In the genomic region with DNA sequence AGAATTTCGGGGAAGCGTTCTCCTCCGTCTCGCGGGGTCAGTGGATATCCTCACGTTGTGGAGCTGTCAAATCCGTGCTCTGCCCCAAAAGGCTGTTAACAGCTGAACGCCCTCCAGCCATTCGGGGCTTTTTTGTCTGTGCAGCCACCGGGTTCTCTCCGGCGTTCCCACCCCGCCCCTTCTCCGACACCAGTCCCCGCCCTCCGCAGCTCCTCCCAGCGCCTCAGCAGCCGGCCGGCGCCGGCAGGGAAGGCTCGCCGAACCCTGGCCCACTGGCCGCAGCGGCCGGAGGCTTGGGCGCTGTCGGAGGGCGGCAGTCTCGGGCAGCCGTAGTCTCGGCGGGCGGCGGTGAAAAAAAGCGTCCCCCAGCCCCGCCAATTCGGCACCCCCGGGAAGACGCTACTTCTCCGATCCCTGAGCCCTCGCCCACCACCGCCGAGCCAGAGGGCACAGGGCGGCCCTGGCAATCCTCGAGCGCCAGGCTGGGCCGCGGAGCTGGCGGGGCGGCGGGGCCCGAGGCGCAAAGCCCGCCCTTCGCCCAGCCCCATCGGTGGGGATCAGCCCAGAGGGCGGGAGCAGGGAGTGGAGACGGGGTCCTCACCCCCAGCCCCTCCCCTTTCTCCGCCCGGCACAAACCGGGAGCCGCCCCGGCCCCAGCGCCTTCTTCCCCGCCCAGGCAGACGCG, we compare ENCODE assay signal across 1 cellular context.
TF ChIP-seq lines count a peak whose summit lies in the region.

A gene (minus strand): TSS at position 496 of the 685 bp plus-strand sequence. CDS start 773 bp downstream, outside the sequence.

TF ChIP-seq in HepG2, 621 proteins besides CTCF, POLR2A, EP300 and RAD21 (continued from another document and continues in another):
- TF ChIP-seq, protein P1, sequence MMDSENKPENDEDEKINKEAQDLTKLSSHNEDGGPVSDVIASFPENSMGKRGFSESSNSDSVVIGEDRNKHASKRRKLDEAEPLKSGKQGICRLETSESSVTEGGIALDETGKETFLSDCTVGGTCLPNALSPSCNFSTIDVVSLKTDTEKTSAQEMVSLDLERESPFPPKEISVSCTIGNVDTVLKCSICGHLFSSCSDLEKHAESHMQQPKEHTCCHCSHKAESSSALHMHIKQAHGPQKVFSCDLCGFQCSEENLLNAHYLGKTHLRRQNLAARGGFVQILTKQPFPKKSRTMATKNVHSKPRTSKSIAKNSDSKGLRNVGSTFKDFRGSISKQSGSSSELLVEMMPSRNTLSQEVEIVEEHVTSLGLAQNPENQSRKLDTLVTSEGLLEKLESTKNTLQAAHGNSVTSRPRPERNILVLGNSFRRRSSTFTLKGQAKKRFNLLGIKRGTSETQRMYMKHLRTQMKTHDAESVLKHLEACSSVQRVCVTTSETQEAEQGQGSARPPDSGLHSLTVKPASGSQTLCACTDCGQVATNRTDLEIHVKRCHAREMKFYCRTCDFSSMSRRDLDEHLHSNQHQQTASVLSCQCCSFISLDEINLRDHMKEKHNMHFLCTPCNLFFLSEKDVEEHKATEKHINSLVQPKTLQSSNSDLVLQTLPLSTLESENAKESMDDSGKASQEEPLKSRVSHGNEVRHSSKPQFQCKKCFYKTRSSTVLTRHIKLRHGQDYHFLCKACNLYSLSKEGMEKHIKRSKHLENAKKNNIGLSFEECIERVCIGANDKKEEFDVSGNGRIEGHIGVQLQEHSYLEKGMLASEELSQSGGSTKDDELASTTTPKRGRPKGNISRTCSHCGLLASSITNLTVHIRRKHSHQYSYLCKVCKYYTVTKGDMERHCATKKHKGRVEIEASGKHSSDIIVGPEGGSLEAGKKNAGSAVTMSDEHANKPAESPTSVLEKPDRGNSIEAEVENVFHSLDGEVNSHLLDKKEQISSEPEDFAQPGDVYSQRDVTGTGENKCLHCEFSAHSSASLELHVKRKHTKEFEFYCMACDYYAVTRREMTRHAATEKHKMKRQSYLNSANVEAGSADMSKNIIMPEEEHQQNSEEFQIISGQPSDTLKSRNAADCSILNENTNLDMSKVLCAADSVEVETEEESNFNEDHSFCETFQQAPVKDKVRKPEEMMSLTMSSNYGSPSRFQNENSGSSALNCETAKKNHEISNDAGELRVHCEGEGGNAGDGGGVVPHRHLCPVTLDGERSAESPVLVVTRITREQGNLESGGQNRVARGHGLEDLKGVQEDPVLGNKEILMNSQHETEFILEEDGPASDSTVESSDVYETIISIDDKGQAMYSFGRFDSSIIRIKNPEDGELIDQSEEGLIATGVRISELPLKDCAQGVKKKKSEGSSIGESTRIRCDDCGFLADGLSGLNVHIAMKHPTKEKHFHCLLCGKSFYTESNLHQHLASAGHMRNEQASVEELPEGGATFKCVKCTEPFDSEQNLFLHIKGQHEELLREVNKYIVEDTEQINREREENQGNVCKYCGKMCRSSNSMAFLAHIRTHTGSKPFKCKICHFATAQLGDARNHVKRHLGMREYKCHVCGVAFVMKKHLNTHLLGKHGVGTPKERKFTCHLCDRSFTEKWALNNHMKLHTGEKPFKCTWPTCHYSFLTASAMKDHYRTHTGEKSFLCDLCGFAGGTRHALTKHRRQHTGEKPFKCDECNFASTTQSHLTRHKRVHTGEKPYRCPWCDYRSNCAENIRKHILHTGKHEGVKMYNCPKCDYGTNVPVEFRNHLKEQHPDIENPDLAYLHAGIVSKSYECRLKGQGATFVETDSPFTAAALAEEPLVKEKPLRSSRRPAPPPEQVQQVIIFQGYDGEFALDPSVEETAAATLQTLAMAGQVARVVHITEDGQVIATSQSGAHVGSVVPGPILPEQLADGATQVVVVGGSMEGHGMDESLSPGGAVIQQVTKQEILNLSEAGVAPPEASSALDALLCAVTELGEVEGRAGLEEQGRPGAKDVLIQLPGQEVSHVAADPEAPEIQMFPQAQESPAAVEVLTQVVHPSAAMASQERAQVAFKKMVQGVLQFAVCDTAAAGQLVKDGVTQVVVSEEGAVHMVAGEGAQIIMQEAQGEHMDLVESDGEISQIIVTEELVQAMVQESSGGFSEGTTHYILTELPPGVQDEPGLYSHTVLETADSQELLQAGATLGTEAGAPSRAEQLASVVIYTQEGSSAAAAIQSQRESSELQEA (CRISPR knock-in tag; IDR thresholded peaks at IDR 0.05; ENCODE audit: not compliant biosample characterization) = no peak
- TF ChIP-seq SALL2 (CRISPR knock-in tag; IDR thresholded peaks at IDR 0.05) = peak; percentile 60; the same call in 1 of the 2 replicates
- TF ChIP-seq, protein P2, sequence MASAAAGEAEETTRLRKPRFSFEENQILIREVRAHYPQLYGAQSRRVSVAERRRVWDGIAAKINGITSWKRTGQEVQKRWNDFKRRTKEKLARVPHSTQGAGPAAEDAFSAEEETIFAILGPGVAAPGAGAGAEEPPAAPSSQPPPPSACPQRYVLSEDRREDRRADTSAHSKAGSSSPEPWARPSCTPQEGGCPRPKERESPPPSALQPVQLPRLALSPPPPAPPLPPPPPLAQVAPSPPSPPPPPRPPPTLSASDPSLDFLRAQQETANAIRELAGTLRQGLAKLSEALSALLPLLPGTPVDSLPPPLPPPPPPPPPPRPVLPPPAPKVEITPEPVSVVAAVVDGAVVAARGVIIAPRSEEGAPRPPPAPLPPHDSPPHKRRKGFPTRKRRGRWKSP (CRISPR knock-in tag; IDR thresholded peaks at IDR 0.05) = no peak
- TF ChIP-seq TRIM24 (CRISPR knock-in tag; IDR thresholded peaks at IDR 0.05) = no peak
- TF ChIP-seq ZNF550 (CRISPR knock-in tag; IDR thresholded peaks at IDR 0.05; ENCODE audit: borderline replicate concordance) = no peak
- no peak for TF ChIP-seq FOXK1 (CRISPR knock-in tag; IDR thresholded peaks at IDR 0.05; ENCODE audit: borderline replicate concordance, low read depth)
- 0 out of 2 replicates have a peak, but pooled peaks have one; percentile 70 for TF ChIP-seq TGIF2 (CRISPR knock-in tag; IDR thresholded peaks at IDR 0.05)
- TF ChIP-seq ZNF496 (CRISPR knock-in tag; IDR thresholded peaks at IDR 0.05; ENCODE audit: insufficient replicate concordance) = no peak
- no peak for TF ChIP-seq SYNCRIP (IDR thresholded peaks at IDR 0.05; ENCODE audit: insufficient read depth, low read depth, low read length)
- TF ChIP-seq ZSCAN20 (CRISPR knock-in tag; IDR thresholded peaks at IDR 0.05; ENCODE audit: borderline replicate concordance) = peak; percentile 91; the same call in 1 of the 2 replicates
- no peak for TF ChIP-seq RARG (CRISPR knock-in tag; IDR thresholded peaks at IDR 0.05; ENCODE audit: low read depth)
- no peak for TF ChIP-seq MIER3 (CRISPR knock-in tag; IDR thresholded peaks at IDR 0.05; ENCODE audit: borderline replicate concordance)
- peak; percentile 52; the same call in 1 of the 2 replicates for TF ChIP-seq ZNF703 (CRISPR knock-in tag; IDR thresholded peaks at IDR 0.05; ENCODE audit: borderline replicate concordance)
- TF ChIP-seq GATA4 (IDR thresholded peaks at IDR 0.05; ENCODE audit: borderline replicate concordance, low read depth) = no peak
- no peak for TF ChIP-seq CENPX (CRISPR knock-in tag; IDR thresholded peaks at IDR 0.05)
- TF ChIP-seq ZNF33A (CRISPR knock-in tag; IDR thresholded peaks at IDR 0.05; ENCODE audit: borderline replicate concordance) = peak; percentile 61; the same call in 1 of the 2 replicates
- TF ChIP-seq ZNF441 (CRISPR knock-in tag; IDR thresholded peaks at IDR 0.05; ENCODE audit: borderline replicate concordance) = peak; percentile 49; the same call in 1 of the 2 replicates
- TF ChIP-seq, protein P3, sequence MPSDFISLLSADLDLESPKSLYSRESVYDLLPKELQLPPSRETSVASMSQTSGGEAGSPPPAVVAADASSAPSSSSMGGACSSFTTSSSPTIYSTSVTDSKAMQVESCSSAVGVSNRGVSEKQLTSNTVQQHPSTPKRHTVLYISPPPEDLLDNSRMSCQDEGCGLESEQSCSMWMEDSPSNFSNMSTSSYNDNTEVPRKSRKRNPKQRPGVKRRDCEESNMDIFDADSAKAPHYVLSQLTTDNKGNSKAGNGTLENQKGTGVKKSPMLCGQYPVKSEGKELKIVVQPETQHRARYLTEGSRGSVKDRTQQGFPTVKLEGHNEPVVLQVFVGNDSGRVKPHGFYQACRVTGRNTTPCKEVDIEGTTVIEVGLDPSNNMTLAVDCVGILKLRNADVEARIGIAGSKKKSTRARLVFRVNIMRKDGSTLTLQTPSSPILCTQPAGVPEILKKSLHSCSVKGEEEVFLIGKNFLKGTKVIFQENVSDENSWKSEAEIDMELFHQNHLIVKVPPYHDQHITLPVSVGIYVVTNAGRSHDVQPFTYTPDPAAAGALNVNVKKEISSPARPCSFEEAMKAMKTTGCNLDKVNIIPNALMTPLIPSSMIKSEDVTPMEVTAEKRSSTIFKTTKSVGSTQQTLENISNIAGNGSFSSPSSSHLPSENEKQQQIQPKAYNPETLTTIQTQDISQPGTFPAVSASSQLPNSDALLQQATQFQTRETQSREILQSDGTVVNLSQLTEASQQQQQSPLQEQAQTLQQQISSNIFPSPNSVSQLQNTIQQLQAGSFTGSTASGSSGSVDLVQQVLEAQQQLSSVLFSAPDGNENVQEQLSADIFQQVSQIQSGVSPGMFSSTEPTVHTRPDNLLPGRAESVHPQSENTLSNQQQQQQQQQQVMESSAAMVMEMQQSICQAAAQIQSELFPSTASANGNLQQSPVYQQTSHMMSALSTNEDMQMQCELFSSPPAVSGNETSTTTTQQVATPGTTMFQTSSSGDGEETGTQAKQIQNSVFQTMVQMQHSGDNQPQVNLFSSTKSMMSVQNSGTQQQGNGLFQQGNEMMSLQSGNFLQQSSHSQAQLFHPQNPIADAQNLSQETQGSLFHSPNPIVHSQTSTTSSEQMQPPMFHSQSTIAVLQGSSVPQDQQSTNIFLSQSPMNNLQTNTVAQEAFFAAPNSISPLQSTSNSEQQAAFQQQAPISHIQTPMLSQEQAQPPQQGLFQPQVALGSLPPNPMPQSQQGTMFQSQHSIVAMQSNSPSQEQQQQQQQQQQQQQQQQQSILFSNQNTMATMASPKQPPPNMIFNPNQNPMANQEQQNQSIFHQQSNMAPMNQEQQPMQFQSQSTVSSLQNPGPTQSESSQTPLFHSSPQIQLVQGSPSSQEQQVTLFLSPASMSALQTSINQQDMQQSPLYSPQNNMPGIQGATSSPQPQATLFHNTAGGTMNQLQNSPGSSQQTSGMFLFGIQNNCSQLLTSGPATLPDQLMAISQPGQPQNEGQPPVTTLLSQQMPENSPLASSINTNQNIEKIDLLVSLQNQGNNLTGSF (CRISPR knock-in tag; IDR thresholded peaks at IDR 0.05) = peak; percentile 37; the same call in 1 of the 2 replicates
- no peak for TF ChIP-seq HMGA1 (CRISPR knock-in tag; conservative IDR thresholded peaks at IDR 0.05)
- no peak; the same call in 1 of the 2 replicates for TF ChIP-seq YEATS4 (CRISPR knock-in tag; IDR thresholded peaks at IDR 0.05; ENCODE audit: borderline replicate concordance)
- no peak for TF ChIP-seq TBL1XR1 (IDR thresholded peaks at IDR 0.05; ENCODE audit: borderline replicate concordance, low read length, partially characterized antibody)
- TF ChIP-seq JUN (CRISPR knock-in tag; IDR thresholded peaks at IDR 0.05) = no peak
- peak; percentile 96 for TF ChIP-seq KDM5B (CRISPR knock-in tag; IDR thresholded peaks at IDR 0.05; ENCODE audit: borderline replicate concordance)
- TF ChIP-seq NR3C1 (CRISPR knock-in tag; IDR thresholded peaks at IDR 0.05) = no peak
- no peak for TF ChIP-seq TBX3 (IDR thresholded peaks at IDR 0.05; ENCODE audit: borderline replicate concordance)
- TF ChIP-seq TAF1 (CRISPR knock-in tag; IDR thresholded peaks at IDR 0.05) = peak; percentile 77
- TF ChIP-seq ZNF788 (CRISPR knock-in tag; IDR thresholded peaks at IDR 0.05; ENCODE audit: borderline replicate concordance) = peak; percentile 82; the same call in 1 of the 2 replicates
- no peak for TF ChIP-seq ZNF775 (CRISPR knock-in tag; IDR thresholded peaks at IDR 0.05; ENCODE audit: borderline replicate concordance)
- no peak for TF ChIP-seq RCOR2 (CRISPR knock-in tag; IDR thresholded peaks at IDR 0.05)
- TF ChIP-seq ZNF343 (CRISPR knock-in tag; IDR thresholded peaks at IDR 0.05) = no peak
- TF ChIP-seq, protein P4, sequence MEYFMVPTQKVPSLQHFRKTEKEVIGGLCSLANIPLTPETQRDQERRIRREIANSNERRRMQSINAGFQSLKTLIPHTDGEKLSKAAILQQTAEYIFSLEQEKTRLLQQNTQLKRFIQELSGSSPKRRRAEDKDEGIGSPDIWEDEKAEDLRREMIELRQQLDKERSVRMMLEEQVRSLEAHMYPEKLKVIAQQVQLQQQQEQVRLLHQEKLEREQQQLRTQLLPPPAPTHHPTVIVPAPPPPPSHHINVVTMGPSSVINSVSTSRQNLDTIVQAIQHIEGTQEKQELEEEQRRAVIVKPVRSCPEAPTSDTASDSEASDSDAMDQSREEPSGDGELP (IDR thresholded peaks at IDR 0.05; ENCODE audit: borderline replicate concordance, low read depth) = peak; percentile 76; the same call in 1 of the 2 replicates
- no peak for TF ChIP-seq TMF1 (CRISPR knock-in tag; IDR thresholded peaks at IDR 0.05; ENCODE audit: low read depth)
- no peak for TF ChIP-seq ZNF34 (CRISPR knock-in tag; IDR thresholded peaks at IDR 0.05; ENCODE audit: borderline replicate concordance)
- TF ChIP-seq, protein P5, sequence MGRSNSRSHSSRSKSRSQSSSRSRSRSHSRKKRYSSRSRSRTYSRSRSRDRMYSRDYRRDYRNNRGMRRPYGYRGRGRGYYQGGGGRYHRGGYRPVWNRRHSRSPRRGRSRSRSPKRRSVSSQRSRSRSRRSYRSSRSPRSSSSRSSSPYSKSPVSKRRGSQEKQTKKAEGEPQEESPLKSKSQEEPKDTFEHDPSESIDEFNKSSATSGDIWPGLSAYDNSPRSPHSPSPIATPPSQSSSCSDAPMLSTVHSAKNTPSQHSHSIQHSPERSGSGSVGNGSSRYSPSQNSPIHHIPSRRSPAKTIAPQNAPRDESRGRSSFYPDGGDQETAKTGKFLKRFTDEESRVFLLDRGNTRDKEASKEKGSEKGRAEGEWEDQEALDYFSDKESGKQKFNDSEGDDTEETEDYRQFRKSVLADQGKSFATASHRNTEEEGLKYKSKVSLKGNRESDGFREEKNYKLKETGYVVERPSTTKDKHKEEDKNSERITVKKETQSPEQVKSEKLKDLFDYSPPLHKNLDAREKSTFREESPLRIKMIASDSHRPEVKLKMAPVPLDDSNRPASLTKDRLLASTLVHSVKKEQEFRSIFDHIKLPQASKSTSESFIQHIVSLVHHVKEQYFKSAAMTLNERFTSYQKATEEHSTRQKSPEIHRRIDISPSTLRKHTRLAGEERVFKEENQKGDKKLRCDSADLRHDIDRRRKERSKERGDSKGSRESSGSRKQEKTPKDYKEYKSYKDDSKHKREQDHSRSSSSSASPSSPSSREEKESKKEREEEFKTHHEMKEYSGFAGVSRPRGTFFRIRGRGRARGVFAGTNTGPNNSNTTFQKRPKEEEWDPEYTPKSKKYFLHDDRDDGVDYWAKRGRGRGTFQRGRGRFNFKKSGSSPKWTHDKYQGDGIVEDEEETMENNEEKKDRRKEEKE (IDR thresholded peaks at IDR 0.05) = no peak
- 0 out of 2 replicates have a peak, but pooled peaks have one; percentile 81 for TF ChIP-seq HES4 (CRISPR knock-in tag; IDR thresholded peaks at IDR 0.05; ENCODE audit: borderline replicate concordance)
- TF ChIP-seq, protein P6, sequence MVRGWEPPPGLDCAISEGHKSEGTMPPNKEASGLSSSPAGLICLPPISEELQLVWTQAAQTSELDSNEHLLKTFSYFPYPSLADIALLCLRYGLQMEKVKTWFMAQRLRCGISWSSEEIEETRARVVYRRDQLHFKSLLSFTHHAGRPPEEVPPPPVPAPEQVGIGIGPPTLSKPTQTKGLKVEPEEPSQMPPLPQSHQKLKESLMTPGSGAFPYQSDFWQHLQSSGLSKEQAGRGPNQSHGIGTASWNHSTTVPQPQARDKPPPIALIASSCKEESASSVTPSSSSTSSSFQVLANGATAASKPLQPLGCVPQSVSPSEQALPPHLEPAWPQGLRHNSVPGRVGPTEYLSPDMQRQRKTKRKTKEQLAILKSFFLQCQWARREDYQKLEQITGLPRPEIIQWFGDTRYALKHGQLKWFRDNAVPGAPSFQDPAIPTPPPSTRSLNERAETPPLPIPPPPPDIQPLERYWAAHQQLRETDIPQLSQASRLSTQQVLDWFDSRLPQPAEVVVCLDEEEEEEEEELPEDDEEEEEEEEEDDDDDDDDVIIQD (CRISPR knock-in tag; IDR thresholded peaks at IDR 0.05; ENCODE audit: low read depth) = no peak
- TF ChIP-seq ZNF598 (CRISPR knock-in tag; IDR thresholded peaks at IDR 0.05; ENCODE audit: borderline replicate concordance) = peak; percentile 64; the same call in 1 of the 2 replicates
- TF ChIP-seq NR2F1 (CRISPR knock-in tag; IDR thresholded peaks at IDR 0.05) = 0 out of 4 replicates have a peak, but pooled peaks of 1 of the 2 experiments have one; percentile 24
